ENCODE assay signal across 10 cellular contexts in genomic region chr6:43391448-43392031, GRCh38. TPM values are rescaled to one million over a fixed set of nuclear protein-coding genes. Genes with fewer than 3 reads are reported as not detected.
A peak's percentile ranks its signal among the peaks of the same experiment; 100 is the strongest.
DNase-seq lines count a peak whose midpoint lies in the region; ATAC-seq and TF ChIP-seq lines count a peak whose summit lies in the region.
"Had no signal": no experiment of that assay in that cellular context is flagged by ENCODE, and none has a peak within 500 bp of the region (broad histone marks: within the 10 kb centered on the region; RNA-seq: fewer than 3 reads in every experiment).

No MANE protein-coding gene starts in this region.

- no peaks in the 10 kb centered on the region for H3K36me3 Mint-ChIP-seq in endodermal cell (ENCODE audit: low read depth)
- H3K36me3 Mint-ChIP-seq in stimulated activated effector memory CD8-positive, alpha-beta T cell treated with anti-CD3 and anti-CD28 coated beads, Interleukin-12 subunit alpha, Interleukin-12 subunit beta, amount 100 ng/mL, for 72 hours: no peaks in the 10 kb centered on the region
- no peaks in the 10 kb centered on the region for H3K36me3 Mint-ChIP-seq in chondrocyte (ENCODE audit: low read depth)

- H3K36me3 ChIP-seq in IMR-90 (ENCODE audit: control insufficient read depth, insufficient read depth, low read length) (no peaks in the 10 kb centered on the region), endodermal cell (ENCODE audit: control insufficient read depth, insufficient read depth, low read length) (no peaks in the 10 kb centered on the region)
- H3K36me3 ChIP-seq: brain microvascular endothelial cell had no signal

- no peak overlapping the region for H2AK5ac ChIP-seq in IMR-90 (ENCODE audit: low read depth, low read length)

- no peak overlapping the region for H3K14ac ChIP-seq in IMR-90 (replicated peaks; ENCODE audit: low read depth, low read length)

- H3K79me1 ChIP-seq in IMR-90 (ENCODE audit: low read depth in 1 of 2, low read length in 2 of 2): no peaks in the 10 kb centered on the region

- H2BK120ac ChIP-seq in IMR-90 (ENCODE audit: low read depth, low read length): no peak overlapping the region

- dilution Hi-C loops in IMR-90 (cut with HindIII; ENCODE audit: low sequenced_read_pairs, unreplicated experiment): no loop called here

- no peaks in the 10 kb centered on the region for H3K9me3 ChIP-seq in IMR-90 (ENCODE audit: control insufficient read depth, insufficient read depth, low read length)
- no peaks in the 10 kb centered on the region for H3K9me3 ChIP-seq in endodermal cell (ENCODE audit: control insufficient read depth, low read length)

- H3K27me3 ChIP-seq in IMR-90 (ENCODE audit: control insufficient read depth, insufficient read depth, low read length): peaks cover 31% of the 10 kb centered on the region
- no peaks in the 10 kb centered on the region for H3K27me3 ChIP-seq in endodermal cell (ENCODE audit: control insufficient read depth, insufficient read depth, low read length, poor library complexity, severe bottlenecking)
- H3K27me3 ChIP-seq: brain microvascular endothelial cell had no signal

- in situ Hi-C loops in IMR-90 (cut with MboI; ENCODE audit: low sequenced_read_pairs): no loop called here

- H3K18ac ChIP-seq in IMR-90 (ENCODE audit: low read depth, low read length): no peak overlapping the region

- TF ChIP-seq POLR2A in IMR-90 (IDR thresholded peaks at IDR 0.05; ENCODE audit: low read depth, low read length): no peak

- POLR2A ChIA-PET in IMR-90 (lab: Charles Lee; ENCODE audit: unreplicated experiment): no interaction called here

- WGBS in IMR-90 (ENCODE audit: extremely low coverage in 2 of 2, insufficient read length in 1 of 2), 2 experiments: no CpG with 5 or more reads among the region's 13 CpGs
- WGBS in endodermal cell (ENCODE audit: insufficient coverage in 1 of 2, insufficient read length in 1 of 2), 2 experiments: 84 to 94% methylated on average over 6 to 13 of the region's 13 CpGs

- H3K9me1 ChIP-seq in IMR-90 (ENCODE audit: insufficient read depth, low read length): no peaks in the 10 kb centered on the region

- no peak for TF ChIP-seq RAD21 in IMR-90 (IDR thresholded peaks at IDR 0.05; ENCODE audit: low read length)

- no peak overlapping the region for H2BK5ac ChIP-seq in IMR-90 (ENCODE audit: low read depth, low read length, poor library complexity, severe bottlenecking)

- DNase-seq in IMR-90 (no peak), endodermal cell (no peak), NCI-H2029 treated with DMSO at 0.1 percent for 48 hours (lab: John Stamatoyannopoulos, UW) (no peak), chondrocyte (ENCODE audit: low spot score) (no peak)
- DNase-seq in activated CD4-positive, alpha-beta T cell treated with anti-CD3 and anti-CD28 coated beads, Interleukin-2, amount 50 U/mL, for 4 hours: peak; percentile 13 to 27
- no peak for DNase-seq in stimulated activated effector memory CD8-positive, alpha-beta T cell treated with anti-CD3 and anti-CD28 coated beads, Interleukin-12 subunit alpha, Interleukin-12 subunit beta, amount 100 ng/mL, for 72 hours (ENCODE audit: low spot score in 2 of 2)
- DNase-seq: brain microvascular endothelial cell, foreskin fibroblast, SHP77 treated with DMSO at 0.1 percent for 48 hours had no signal

- peaks cover 7% of the 10 kb centered on the region for H3K27me3 Mint-ChIP-seq in endodermal cell (ENCODE audit: insufficient read depth)
- peaks cover 12% of the 10 kb centered on the region for H3K27me3 Mint-ChIP-seq in chondrocyte (ENCODE audit: low read depth)

- H3K27ac ChIP-seq in IMR-90 (ENCODE audit: insufficient read depth, low read length): no peak overlapping the region
- peak overlapping the region; percentile 50 for H3K27ac ChIP-seq in endodermal cell (ENCODE audit: low read depth, low read length)
- H3K27ac ChIP-seq: brain microvascular endothelial cell had no signal

- H3K23ac ChIP-seq in IMR-90 (ENCODE audit: low read depth, low read length): no peak overlapping the region

- no peaks in the 10 kb centered on the region for H3K4me1 ChIP-seq in IMR-90 (ENCODE audit: control insufficient read depth, insufficient read depth, low read length)
- H3K4me1 ChIP-seq in endodermal cell (ENCODE audit: control insufficient read depth, insufficient read depth, low read length): peaks cover 11% of the 10 kb centered on the region

- no peak overlapping the region for H3K4me3 Mint-ChIP-seq in endodermal cell
- H3K4me3 Mint-ChIP-seq in stimulated activated effector memory CD8-positive, alpha-beta T cell treated with anti-CD3 and anti-CD28 coated beads, Interleukin-12 subunit alpha, Interleukin-12 subunit beta, amount 100 ng/mL, for 72 hours: peak overlapping the region; percentile 70
- H3K4me3 Mint-ChIP-seq in chondrocyte (ENCODE audit: unreplicated experiment): no peak overlapping the region

- H3K27ac Mint-ChIP-seq in endodermal cell: no peak overlapping the region
- H3K27ac Mint-ChIP-seq in stimulated activated effector memory CD8-positive, alpha-beta T cell treated with anti-CD3 and anti-CD28 coated beads, Interleukin-12 subunit alpha, Interleukin-12 subunit beta, amount 100 ng/mL, for 72 hours: peak overlapping the region; percentile 83
- no peak overlapping the region for H3K27ac Mint-ChIP-seq in chondrocyte (ENCODE audit: unreplicated experiment)

- no peak overlapping the region for H3K4me2 ChIP-seq in IMR-90 (ENCODE audit: low read depth, low read length)

- H3K4me3 ChIP-seq in IMR-90 (ENCODE audit: insufficient read depth, low read depth, low read length): no peak overlapping the region
- no peak overlapping the region for H3K4me3 ChIP-seq in endodermal cell (ENCODE audit: low read length)

- peak overlapping the region; percentile 72 for H2AFZ ChIP-seq in IMR-90 (replicated peaks; ENCODE audit: low read length, poor library complexity)

- H3K9ac ChIP-seq in IMR-90 (ENCODE audit: low read depth, low read length): no peak overlapping the region
- no peak overlapping the region for H3K9ac ChIP-seq in endodermal cell (ENCODE audit: extremely low read depth, low read length, poor library complexity, severe bottlenecking)

- no peak overlapping the region for H2AK9ac ChIP-seq in IMR-90 (replicated peaks; ENCODE audit: low read depth, low read length, poor library complexity)

- intact Hi-C loops in IMR-90 (cut with micrococcal nuclease): no loop called here

- CTCF ChIA-PET in IMR-90 (lab: Yijun Ruan, JAX): no interaction called here

- no TSS peak for BruUV-seq in IMR-90 (replicated peaks; lab: Mats Ljungman, UMichigan)

- H3K56ac ChIP-seq in IMR-90 (ENCODE audit: extremely low read depth, insufficient read depth, low read length): no peak overlapping the region

- no peak for ATAC-seq in IMR-90 (ENCODE audit: low read depth)
- peak; percentile 59 for ATAC-seq in stimulated activated effector memory CD8-positive, alpha-beta T cell treated with anti-CD3 and anti-CD28 coated beads, Interleukin-12 subunit alpha, Interleukin-12 subunit beta, amount 100 ng/mL, for 72 hours
- no peak for ATAC-seq in GM19467 (IDR thresholded peaks at IDR 0.05; ENCODE audit: unreplicated experiment)

- no peak for TF ChIP-seq CTCF in IMR-90 (conservative IDR thresholded peaks at IDR 0.05; ENCODE audit: low read depth, low read length)
- no peak for TF ChIP-seq CTCF in endodermal cell (conservative IDR thresholded peaks at IDR 0.05)
- no peak for TF ChIP-seq CTCF in chondrocyte (IDR thresholded peaks at IDR 0.05)

- H4K8ac ChIP-seq in IMR-90 (ENCODE audit: low read depth in 2 of 2, low read length in 2 of 2): no peak overlapping the region

- H3K9me3 Mint-ChIP-seq in endodermal cell: no peaks in the 10 kb centered on the region
- H3K9me3 Mint-ChIP-seq in stimulated activated effector memory CD8-positive, alpha-beta T cell treated with anti-CD3 and anti-CD28 coated beads, Interleukin-12 subunit alpha, Interleukin-12 subunit beta, amount 100 ng/mL, for 72 hours: no peaks in the 10 kb centered on the region
- no peaks in the 10 kb centered on the region for H3K9me3 Mint-ChIP-seq in chondrocyte (ENCODE audit: low read depth)

- no peak overlapping the region for H4K5ac ChIP-seq in IMR-90 (ENCODE audit: low read depth, low read length)

- H2BK15ac ChIP-seq in IMR-90 (ENCODE audit: low read depth, low read length): no peak overlapping the region

- H3K4me1 Mint-ChIP-seq in endodermal cell (peaks cover 17% of the 10 kb centered on the region), chondrocyte (ENCODE audit: low read depth) (no peaks in the 10 kb centered on the region)
- peaks cover 37% of the 10 kb centered on the region for H3K4me1 Mint-ChIP-seq in stimulated activated effector memory CD8-positive, alpha-beta T cell treated with anti-CD3 and anti-CD28 coated beads, Interleukin-12 subunit alpha, Interleukin-12 subunit beta, amount 100 ng/mL, for 72 hours

- H4K91ac ChIP-seq in IMR-90 (ENCODE audit: insufficient read depth, low read depth, low read length): no peak overlapping the region

- no peaks in the 10 kb centered on the region for H4K20me1 ChIP-seq in IMR-90 (ENCODE audit: insufficient read depth, low read length)

- H2BK20ac ChIP-seq in IMR-90 (ENCODE audit: low read depth, low read length): no peak overlapping the region

- H3K4ac ChIP-seq in IMR-90 (ENCODE audit: low read depth, low read length): no peak overlapping the region

TF ChIP-seq in IMR-90, 13 proteins besides CTCF, POLR2A, EP300 and RAD21 (continues in another document):
- TF ChIP-seq ELK1 (IDR thresholded peaks at IDR 0.05; ENCODE audit: borderline replicate concordance, low read depth, low read length): no peak

RNA-seq across cellular contexts. Expression of gene ZNF318, which starts 22.1 kb away (rescaled TPM):
- total RNA-seq in IMR-90 (2012; rRNA removed): 5.6 and 5.7 TPM in 2 replicates
- 6.6 and 6.7 TPM in 2 replicates for polyA plus RNA-seq in IMR-90 (2012; rRNA removed)
- polyA plus RNA-seq in IMR-90 (2012; cell fraction: cytosol; rRNA removed): 2.5 and 2.8 TPM in 2 replicates
- polyA plus RNA-seq in IMR-90 (2012; cell fraction: nucleus; rRNA removed; ENCODE audit: low replicate concordance): 7.3 and 14.8 TPM in 2 replicates
- total RNA-seq in endodermal cell: 10 to 100 TPM; 21.3 to 26.4 TPM
- polyA plus RNA-seq in endodermal cell (2013, experiment 1 of 2): 19.0 TPM
- polyA plus RNA-seq in endodermal cell (2013, experiment 2 of 2): 18.9 TPM
- total RNA-seq in chondrocyte: 18.7 to 23.6 TPM (median 19.8 TPM) in 3 replicates

RNA-seq across cellular contexts. Expression of gene ABCC10, which starts 35.8 kb away (rescaled TPM):
- total RNA-seq in IMR-90 (2012; rRNA removed): 4.7 and 7.0 TPM in 2 replicates
- polyA plus RNA-seq in IMR-90 (2012; rRNA removed): 26.3 and 28.0 TPM in 2 replicates
- polyA plus RNA-seq in IMR-90 (2012; cell fraction: cytosol; rRNA removed): 12.0 and 19.1 TPM in 2 replicates
- polyA plus RNA-seq in IMR-90 (2012; cell fraction: nucleus; rRNA removed; ENCODE audit: low replicate concordance): 49.8 and 115 TPM in 2 replicates
- total RNA-seq in endodermal cell: 10 to 100 TPM; 34.1 to 44.8 TPM
- 26.7 TPM for polyA plus RNA-seq in endodermal cell (2013, experiment 1 of 2)
- 25.0 TPM for polyA plus RNA-seq in endodermal cell (2013, experiment 2 of 2)
- 42.5 to 43.2 TPM (median 43.1 TPM) in 3 replicates for total RNA-seq in chondrocyte

Comparison
In these comparisons a context has a peak if more than half of its experiments do, and no peak if none do; other contexts are left out.
1. DNase-seq: peak in activated CD4-positive, alpha-beta T cell treated with anti-CD3 and anti-CD28 coated beads, Interleukin-2, amount 50 U/mL, for 4 hours (2 of 2); none in IMR-90 (single experiment), endodermal cell (single experiment), stimulated activated effector memory CD8-positive, alpha-beta T cell treated with anti-CD3 and anti-CD28 coated beads, Interleukin-12 subunit alpha, Interleukin-12 subunit beta, amount 100 ng/mL, for 72 hours (0 of 2), NCI-H2029 treated with DMSO at 0.1 percent for 48 hours (single experiment) and chondrocyte (single experiment).